Comparison of ENCODE assay signal across 1 cellular context in the genomic region with DNA sequence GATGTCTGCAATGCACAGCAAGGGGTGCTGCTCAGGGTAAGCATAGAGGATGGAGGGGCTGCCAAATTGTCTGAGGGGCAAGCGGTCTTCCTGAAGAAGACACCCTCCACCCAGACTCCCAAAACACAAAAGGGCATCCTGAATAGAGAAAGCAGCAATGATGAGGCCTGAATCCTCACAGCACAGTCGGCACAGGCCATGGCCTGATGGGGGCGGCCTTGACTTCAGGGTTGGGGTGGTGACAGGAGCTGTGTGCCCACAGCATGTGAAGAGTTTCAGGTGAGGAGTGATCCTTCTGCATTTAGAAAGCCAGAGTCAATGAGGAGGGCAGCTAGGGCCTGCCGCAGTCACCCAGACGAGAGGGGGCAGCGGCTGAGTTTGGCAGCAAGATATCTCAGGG.
TF ChIP-seq lines count a peak whose summit lies in the region.

No MANE protein-coding gene starts in this region.

TF ChIP-seq in HCT116, 20 proteins besides CTCF, POLR2A, EP300 and RAD21 (continued from another document):
- TF ChIP-seq, protein P1, sequence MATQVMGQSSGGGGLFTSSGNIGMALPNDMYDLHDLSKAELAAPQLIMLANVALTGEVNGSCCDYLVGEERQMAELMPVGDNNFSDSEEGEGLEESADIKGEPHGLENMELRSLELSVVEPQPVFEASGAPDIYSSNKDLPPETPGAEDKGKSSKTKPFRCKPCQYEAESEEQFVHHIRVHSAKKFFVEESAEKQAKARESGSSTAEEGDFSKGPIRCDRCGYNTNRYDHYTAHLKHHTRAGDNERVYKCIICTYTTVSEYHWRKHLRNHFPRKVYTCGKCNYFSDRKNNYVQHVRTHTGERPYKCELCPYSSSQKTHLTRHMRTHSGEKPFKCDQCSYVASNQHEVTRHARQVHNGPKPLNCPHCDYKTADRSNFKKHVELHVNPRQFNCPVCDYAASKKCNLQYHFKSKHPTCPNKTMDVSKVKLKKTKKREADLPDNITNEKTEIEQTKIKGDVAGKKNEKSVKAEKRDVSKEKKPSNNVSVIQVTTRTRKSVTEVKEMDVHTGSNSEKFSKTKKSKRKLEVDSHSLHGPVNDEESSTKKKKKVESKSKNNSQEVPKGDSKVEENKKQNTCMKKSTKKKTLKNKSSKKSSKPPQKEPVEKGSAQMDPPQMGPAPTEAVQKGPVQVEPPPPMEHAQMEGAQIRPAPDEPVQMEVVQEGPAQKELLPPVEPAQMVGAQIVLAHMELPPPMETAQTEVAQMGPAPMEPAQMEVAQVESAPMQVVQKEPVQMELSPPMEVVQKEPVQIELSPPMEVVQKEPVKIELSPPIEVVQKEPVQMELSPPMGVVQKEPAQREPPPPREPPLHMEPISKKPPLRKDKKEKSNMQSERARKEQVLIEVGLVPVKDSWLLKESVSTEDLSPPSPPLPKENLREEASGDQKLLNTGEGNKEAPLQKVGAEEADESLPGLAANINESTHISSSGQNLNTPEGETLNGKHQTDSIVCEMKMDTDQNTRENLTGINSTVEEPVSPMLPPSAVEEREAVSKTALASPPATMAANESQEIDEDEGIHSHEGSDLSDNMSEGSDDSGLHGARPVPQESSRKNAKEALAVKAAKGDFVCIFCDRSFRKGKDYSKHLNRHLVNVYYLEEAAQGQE (IDR thresholded peaks at IDR 0.05; ENCODE audit: low read depth), result no peak
- TF ChIP-seq SP1 (IDR thresholded peaks at IDR 0.05; ENCODE audit: low read depth) (no peak), ELF1 (IDR thresholded peaks at IDR 0.05; ENCODE audit: borderline replicate concordance, low read depth) (no peak), POLR2AphosphoS5 (IDR thresholded peaks at IDR 0.05; ENCODE audit: low read depth, low read length) (no peak), CBX3 (IDR thresholded peaks at IDR 0.05; ENCODE audit: low read depth) (no peak), YY1 (IDR thresholded peaks at IDR 0.05; ENCODE audit: extremely low read depth, insufficient replicate concordance, low read depth, low read length) (no peak), ZFX (IDR thresholded peaks at IDR 0.05) (no peak), EZH2 (IDR thresholded peaks at IDR 0.05) (no peak), EZH2phosphoT487 (IDR thresholded peaks at IDR 0.05; ENCODE audit: borderline replicate concordance) (no peak), SIN3A (IDR thresholded peaks at IDR 0.05; ENCODE audit: low read depth) (no peak), FOSL1 (IDR thresholded peaks at IDR 0.05; ENCODE audit: low read depth) (no peak)
- TF ChIP-seq, protein P2, sequence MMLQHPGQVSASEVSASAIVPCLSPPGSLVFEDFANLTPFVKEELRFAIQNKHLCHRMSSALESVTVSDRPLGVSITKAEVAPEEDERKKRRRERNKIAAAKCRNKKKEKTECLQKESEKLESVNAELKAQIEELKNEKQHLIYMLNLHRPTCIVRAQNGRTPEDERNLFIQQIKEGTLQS (IDR thresholded peaks at IDR 0.05), result no peak
